In genomic region chr17:50835563-50836231, GRCh38 we compare ENCODE assay signal across 12 cellular contexts. TPM values are rescaled to one million over a fixed set of nuclear protein-coding genes. Genes with fewer than 3 reads are reported as not detected.
A peak's percentile ranks its signal among the peaks of the same experiment; 100 is the strongest.
DNase-seq lines count a peak whose midpoint lies in the region; ATAC-seq and TF ChIP-seq lines count a peak whose summit lies in the region.
"Had no signal": no experiment of that assay in that cellular context is flagged by ENCODE, and none has a peak within 500 bp of the region (broad histone marks: within the 10 kb centered on the region; RNA-seq: fewer than 3 reads in every experiment).

A gene with protein sequence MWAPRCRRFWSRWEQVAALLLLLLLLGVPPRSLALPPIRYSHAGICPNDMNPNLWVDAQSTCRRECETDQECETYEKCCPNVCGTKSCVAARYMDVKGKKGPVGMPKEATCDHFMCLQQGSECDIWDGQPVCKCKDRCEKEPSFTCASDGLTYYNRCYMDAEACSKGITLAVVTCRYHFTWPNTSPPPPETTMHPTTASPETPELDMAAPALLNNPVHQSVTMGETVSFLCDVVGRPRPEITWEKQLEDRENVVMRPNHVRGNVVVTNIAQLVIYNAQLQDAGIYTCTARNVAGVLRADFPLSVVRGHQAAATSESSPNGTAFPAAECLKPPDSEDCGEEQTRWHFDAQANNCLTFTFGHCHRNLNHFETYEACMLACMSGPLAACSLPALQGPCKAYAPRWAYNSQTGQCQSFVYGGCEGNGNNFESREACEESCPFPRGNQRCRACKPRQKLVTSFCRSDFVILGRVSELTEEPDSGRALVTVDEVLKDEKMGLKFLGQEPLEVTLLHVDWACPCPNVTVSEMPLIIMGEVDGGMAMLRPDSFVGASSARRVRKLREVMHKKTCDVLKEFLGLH (plus strand): TSS chr17:50835586. CDS start chr17:50835938, 352 bp downstream.

- no peak within 1 kb of the TSS for H3K27ac ChIP-seq in fibroblast of lung (ENCODE audit: insufficient read depth, low read length)

- H3K4me3 ChIP-seq in fibroblast of lung (replicated peaks in 1 of 4; ENCODE audit: control extremely low read depth in 1 of 4, insufficient read depth in 1 of 4, low read depth in 3 of 4, low read length in 4 of 4) = peak within 1 kb of the TSS in 2 of 4 experiments; percentile 12 to 17
- H3K4me3 ChIP-seq: smooth muscle cell had no signal

- no peak within 1 kb of the TSS for H3K9ac ChIP-seq in fibroblast of lung (ENCODE audit: insufficient read depth, low read length)

- peaks cover 6% of the 10 kb centered on the region for H3K4me1 Mint-ChIP-seq in stimulated activated naive CD8-positive, alpha-beta T cell treated with anti-CD3 and anti-CD28 coated beads, Interleukin-15, amount 100 ng/mL, for 72 hours
- peaks cover 25% of the 10 kb centered on the region for H3K4me1 Mint-ChIP-seq in osteocyte (ENCODE audit: unreplicated experiment)
- H3K4me1 Mint-ChIP-seq in T-helper 2 cell treated with Interferon-gamma antibody and Interleukin-4, amounts not matched to agents 5 μg/mL and 100 μg/mL, for 36 hours (ENCODE audit: low read depth) = no peaks in the 10 kb centered on the region

- no peaks in the 10 kb centered on the region for H3K79me2 ChIP-seq in fibroblast of lung (ENCODE audit: control insufficient read depth, insufficient read depth, low read length)

- no peak within 1 kb of the TSS for H3K27ac Mint-ChIP-seq in stimulated activated naive CD8-positive, alpha-beta T cell treated with anti-CD3 and anti-CD28 coated beads, Interleukin-15, amount 100 ng/mL, for 72 hours
- H3K27ac Mint-ChIP-seq in osteocyte (ENCODE audit: unreplicated experiment) = peak within 1 kb of the TSS; percentile 51
- H3K27ac Mint-ChIP-seq in T-helper 2 cell treated with Interferon-gamma antibody and Interleukin-4, amounts not matched to agents 5 μg/mL and 100 μg/mL, for 36 hours = no peak within 1 kb of the TSS
- H3K27ac Mint-ChIP-seq: dendritic cell treated with granulocyte-macrophage colony-stimulating factor and Interleukin-4, amounts not matched to agents 40 ng/mL and 50 ng/mL, for 4 days had no signal

- H3K4me3 Mint-ChIP-seq in stimulated activated naive CD8-positive, alpha-beta T cell treated with anti-CD3 and anti-CD28 coated beads, Interleukin-15, amount 100 ng/mL, for 72 hours = no peak within 1 kb of the TSS
- peak within 1 kb of the TSS; percentile 63 for H3K4me3 Mint-ChIP-seq in osteocyte (ENCODE audit: unreplicated experiment)
- no peak within 1 kb of the TSS for H3K4me3 Mint-ChIP-seq in T-helper 2 cell treated with Interferon-gamma antibody and Interleukin-4, amounts not matched to agents 5 μg/mL and 100 μg/mL, for 36 hours
- H3K4me3 Mint-ChIP-seq: dendritic cell treated with granulocyte-macrophage colony-stimulating factor and Interleukin-4, amounts not matched to agents 40 ng/mL and 50 ng/mL, for 4 days had no signal

- TF ChIP-seq CTCF in fibroblast of lung (conservative IDR thresholded peaks at IDR 0.05 in 1 of 2, IDR thresholded peaks at IDR 0.05 in 1 of 2; ENCODE audit: low read depth in 1 of 2, low read length in 2 of 2) (no peak), osteocyte (IDR thresholded peaks at IDR 0.05) (no peak)

- peak within 1 kb of the TSS; percentile 39 for H3K4me2 ChIP-seq in fibroblast of lung (ENCODE audit: extremely low read depth, insufficient read depth, low read length)
- H3K4me2 ChIP-seq: smooth muscle cell had no signal

- peaks cover 29% of the 10 kb centered on the region for H3K27me3 Mint-ChIP-seq in stimulated activated naive CD8-positive, alpha-beta T cell treated with anti-CD3 and anti-CD28 coated beads, Interleukin-15, amount 100 ng/mL, for 72 hours
- H3K27me3 Mint-ChIP-seq in osteocyte (ENCODE audit: unreplicated experiment) = no peaks in the 10 kb centered on the region
- peaks cover 3% of the 10 kb centered on the region for H3K27me3 Mint-ChIP-seq in T-helper 2 cell treated with Interferon-gamma antibody and Interleukin-4, amounts not matched to agents 5 μg/mL and 100 μg/mL, for 36 hours (ENCODE audit: low read depth)

- no peaks in the 10 kb centered on the region for H3K9me3 ChIP-seq in fibroblast of lung (ENCODE audit: control insufficient read depth, insufficient read depth, low read depth, low read length)

- H3K36me3 Mint-ChIP-seq in osteocyte (ENCODE audit: unreplicated experiment) = no peaks in the 10 kb centered on the region
- no peaks in the 10 kb centered on the region for H3K36me3 Mint-ChIP-seq in T-helper 2 cell treated with Interferon-gamma antibody and Interleukin-4, amounts not matched to agents 5 μg/mL and 100 μg/mL, for 36 hours (ENCODE audit: low read depth)

- no peaks in the 10 kb centered on the region for H3K9me3 Mint-ChIP-seq in stimulated activated naive CD8-positive, alpha-beta T cell treated with anti-CD3 and anti-CD28 coated beads, Interleukin-15, amount 100 ng/mL, for 72 hours
- H3K9me3 Mint-ChIP-seq in osteocyte (ENCODE audit: unreplicated experiment) = no peaks in the 10 kb centered on the region
- no peaks in the 10 kb centered on the region for H3K9me3 Mint-ChIP-seq in T-helper 2 cell treated with Interferon-gamma antibody and Interleukin-4, amounts not matched to agents 5 μg/mL and 100 μg/mL, for 36 hours
- H3K9me3 Mint-ChIP-seq: dendritic cell treated with granulocyte-macrophage colony-stimulating factor and Interleukin-4, amounts not matched to agents 40 ng/mL and 50 ng/mL, for 4 days had no signal

- H4K20me1 ChIP-seq in fibroblast of lung (ENCODE audit: control insufficient read depth, extremely low read depth, insufficient read depth, low read length) = no peaks in the 10 kb centered on the region

- peaks cover 4% of the 10 kb centered on the region for H3K4me1 ChIP-seq in fibroblast of lung (ENCODE audit: control insufficient read depth, extremely low read depth, insufficient read depth, low read length)

- peak; percentile 29 for ATAC-seq in stimulated activated naive CD8-positive, alpha-beta T cell treated with anti-CD3 and anti-CD28 coated beads, Interleukin-15, amount 100 ng/mL, for 72 hours
- ATAC-seq in stimulated activated naive CD8-positive, alpha-beta T cell treated with anti-CD3 and anti-CD28 coated beads, Interleukin-15, Interleukin-2, amounts not matched to agents 100 U/mL and 50 U/mL, for 24 hours = no peak
- ATAC-seq in GM19328 (IDR thresholded peaks at IDR 0.05; ENCODE audit: unreplicated experiment) = no peak

- no peaks in the 10 kb centered on the region for H3K36me3 ChIP-seq in fibroblast of lung (ENCODE audit: control insufficient read depth, insufficient read depth, low read length)

- H2AFZ ChIP-seq in fibroblast of lung (ENCODE audit: low read length) = peak within 1 kb of the TSS; percentile 82

- no peak for DNase-seq in stimulated activated naive CD8-positive, alpha-beta T cell treated with anti-CD3 and anti-CD28 coated beads, Interleukin-15, amount 100 ng/mL, for 72 hours
- DNase-seq in stimulated activated naive CD8-positive, alpha-beta T cell treated with anti-CD3 and anti-CD28 coated beads, Interleukin-15, Interleukin-2, amounts not matched to agents 100 U/mL and 50 U/mL, for 24 hours = no peak
- no peak for DNase-seq in fibroblast of lung (ENCODE audit: low read depth in 2 of 2)
- DNase-seq in osteocyte (ENCODE audit: extremely low spot score, unreplicated experiment) = no peak
- DNase-seq in NCI-H2107 (lab: John Stamatoyannopoulos, UW) = no peak
- no peak for DNase-seq in T-helper 2 cell treated with Interferon-gamma antibody and Interleukin-4, amounts not matched to agents 5 μg/mL and 100 μg/mL, for 36 hours (ENCODE audit: low spot score)
- no peak for DNase-seq in NCI-H345 (lab: John Stamatoyannopoulos, UW)
- DNase-seq: KG1, T-helper 2 cell had no signal

- no peaks in the 10 kb centered on the region for H3K27me3 ChIP-seq in fibroblast of lung (ENCODE audit: control insufficient read depth, insufficient read depth, low read length)

RNA-seq across cellular contexts. Expression of the gene that starts here (rescaled TPM):
- total RNA-seq in fibroblast of lung (under 0.01 and 0.33 TPM in 2 replicates), osteocyte (not detected in 2 replicates)
- polyA plus RNA-seq in fibroblast of lung = 0.02 and 0.05 TPM in 2 replicates
- 0.05 and 0.09 TPM in 2 replicates for polyA plus RNA-seq in fibroblast of lung (2012)
- 1.3 TPM in 1 of 2 replicates, not detected in the other for polyA minus RNA-seq in fibroblast of lung (ENCODE audit: low replicate concordance)
- total RNA-seq: smooth muscle cell had no signal
- polyA plus RNA-seq: smooth muscle cell had no signal
